In the genomic region with DNA sequence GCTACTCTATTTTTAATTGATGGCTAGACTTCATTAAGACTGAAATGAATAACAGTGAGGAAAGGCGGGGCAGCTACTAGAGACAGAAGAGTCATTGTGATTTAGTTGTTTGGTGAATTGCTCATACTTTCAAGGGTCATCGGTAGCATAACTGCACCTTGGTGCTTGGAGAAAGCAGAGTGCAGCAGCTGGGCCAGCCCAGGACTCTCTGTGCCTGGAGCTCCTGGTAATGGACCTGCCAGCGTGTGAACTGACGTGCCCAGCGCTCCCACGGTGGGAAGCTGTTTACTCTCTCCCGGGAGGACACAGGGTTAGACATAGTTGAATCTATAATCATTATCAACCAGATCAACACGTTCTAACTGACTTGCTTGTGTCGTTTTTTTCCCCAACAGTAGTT, we compare ENCODE assay signal across 1 cellular context.
TF ChIP-seq lines count a peak whose summit lies in the region.

No MANE protein-coding gene starts in this region.

TF ChIP-seq in HepG2, 621 proteins besides CTCF, POLR2A, EP300 and RAD21 (continued from another document and continues in another):
- TF ChIP-seq, protein P1, sequence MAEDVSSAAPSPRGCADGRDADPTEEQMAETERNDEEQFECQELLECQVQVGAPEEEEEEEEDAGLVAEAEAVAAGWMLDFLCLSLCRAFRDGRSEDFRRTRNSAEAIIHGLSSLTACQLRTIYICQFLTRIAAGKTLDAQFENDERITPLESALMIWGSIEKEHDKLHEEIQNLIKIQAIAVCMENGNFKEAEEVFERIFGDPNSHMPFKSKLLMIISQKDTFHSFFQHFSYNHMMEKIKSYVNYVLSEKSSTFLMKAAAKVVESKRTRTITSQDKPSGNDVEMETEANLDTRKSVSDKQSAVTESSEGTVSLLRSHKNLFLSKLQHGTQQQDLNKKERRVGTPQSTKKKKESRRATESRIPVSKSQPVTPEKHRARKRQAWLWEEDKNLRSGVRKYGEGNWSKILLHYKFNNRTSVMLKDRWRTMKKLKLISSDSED (CRISPR knock-in tag; IDR thresholded peaks at IDR 0.05) = no peak
- no peak for TF ChIP-seq ZNF790 (CRISPR knock-in tag; IDR thresholded peaks at IDR 0.05; ENCODE audit: borderline replicate concordance)
- TF ChIP-seq NBN (conservative IDR thresholded peaks at IDR 0.05) = no peak
- no peak for TF ChIP-seq WIZ (CRISPR knock-in tag; IDR thresholded peaks at IDR 0.05)
- 0 out of 2 replicates have a peak, but pooled peaks have one; percentile 18 for TF ChIP-seq NCOR1 (IDR thresholded peaks at IDR 0.05; ENCODE audit: borderline replicate concordance, low read length)
- TF ChIP-seq ZNF775 (CRISPR knock-in tag; IDR thresholded peaks at IDR 0.05; ENCODE audit: borderline replicate concordance) = no peak
- TF ChIP-seq, protein P2, sequence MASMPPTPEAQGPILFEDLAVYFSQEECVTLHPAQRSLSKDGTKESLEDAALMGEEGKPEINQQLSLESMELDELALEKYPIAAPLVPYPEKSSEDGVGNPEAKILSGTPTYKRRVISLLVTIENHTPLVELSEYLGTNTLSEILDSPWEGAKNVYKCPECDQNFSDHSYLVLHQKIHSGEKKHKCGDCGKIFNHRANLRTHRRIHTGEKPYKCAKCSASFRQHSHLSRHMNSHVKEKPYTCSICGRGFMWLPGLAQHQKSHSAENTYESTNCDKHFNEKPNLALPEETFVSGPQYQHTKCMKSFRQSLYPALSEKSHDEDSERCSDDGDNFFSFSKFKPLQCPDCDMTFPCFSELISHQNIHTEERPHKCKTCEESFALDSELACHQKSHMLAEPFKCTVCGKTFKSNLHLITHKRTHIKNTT (CRISPR knock-in tag; IDR thresholded peaks at IDR 0.05) = no peak
- TF ChIP-seq, protein P3, sequence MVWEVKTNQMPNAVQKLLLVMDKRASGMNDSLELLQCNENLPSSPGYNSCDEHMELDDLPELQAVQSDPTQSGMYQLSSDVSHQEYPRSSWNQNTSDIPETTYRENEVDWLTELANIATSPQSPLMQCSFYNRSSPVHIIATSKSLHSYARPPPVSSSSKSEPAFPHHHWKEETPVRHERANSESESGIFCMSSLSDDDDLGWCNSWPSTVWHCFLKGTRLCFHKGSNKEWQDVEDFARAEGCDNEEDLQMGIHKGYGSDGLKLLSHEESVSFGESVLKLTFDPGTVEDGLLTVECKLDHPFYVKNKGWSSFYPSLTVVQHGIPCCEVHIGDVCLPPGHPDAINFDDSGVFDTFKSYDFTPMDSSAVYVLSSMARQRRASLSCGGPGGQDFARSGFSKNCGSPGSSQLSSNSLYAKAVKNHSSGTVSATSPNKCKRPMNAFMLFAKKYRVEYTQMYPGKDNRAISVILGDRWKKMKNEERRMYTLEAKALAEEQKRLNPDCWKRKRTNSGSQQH (CRISPR knock-in tag; IDR thresholded peaks at IDR 0.05; ENCODE audit: low read depth) = no peak
- no peak for TF ChIP-seq MEF2D (CRISPR knock-in tag; IDR thresholded peaks at IDR 0.05)
- no peak for TF ChIP-seq ZNF317 (CRISPR knock-in tag; IDR thresholded peaks at IDR 0.05)
- TF ChIP-seq RARA (CRISPR knock-in tag; IDR thresholded peaks at IDR 0.05) = peak; percentile 77
- TF ChIP-seq, protein P4, sequence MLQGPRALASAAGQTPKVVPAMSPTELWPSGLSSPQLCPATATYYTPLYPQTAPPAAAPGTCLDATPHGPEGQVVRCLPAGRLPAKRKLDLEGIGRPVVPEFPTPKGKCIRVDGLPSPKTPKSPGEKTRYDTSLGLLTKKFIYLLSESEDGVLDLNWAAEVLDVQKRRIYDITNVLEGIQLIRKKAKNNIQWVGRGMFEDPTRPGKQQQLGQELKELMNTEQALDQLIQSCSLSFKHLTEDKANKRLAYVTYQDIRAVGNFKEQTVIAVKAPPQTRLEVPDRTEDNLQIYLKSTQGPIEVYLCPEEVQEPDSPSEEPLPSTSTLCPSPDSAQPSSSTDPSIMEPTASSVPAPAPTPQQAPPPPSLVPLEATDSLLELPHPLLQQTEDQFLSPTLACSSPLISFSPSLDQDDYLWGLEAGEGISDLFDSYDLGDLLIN (CRISPR knock-in tag; IDR thresholded peaks at IDR 0.05; ENCODE audit: borderline replicate concordance) = no peak
- no peak for TF ChIP-seq RBM39 (IDR thresholded peaks at IDR 0.05; ENCODE audit: low read depth, low read length, poor library complexity, severe bottlenecking)
- no peak for TF ChIP-seq HNF4G (IDR thresholded peaks at IDR 0.05; ENCODE audit: borderline replicate concordance, low read depth, low read length)
- TF ChIP-seq HNF4G (CRISPR knock-in tag; IDR thresholded peaks at IDR 0.05; ENCODE audit: borderline replicate concordance, low read depth) = no peak
- TF ChIP-seq FOXP1 (IDR thresholded peaks at IDR 0.05) = no peak
- TF ChIP-seq FOXP1 (CRISPR knock-in tag; IDR thresholded peaks at IDR 0.05) = peak; percentile 68
- TF ChIP-seq, protein P5, sequence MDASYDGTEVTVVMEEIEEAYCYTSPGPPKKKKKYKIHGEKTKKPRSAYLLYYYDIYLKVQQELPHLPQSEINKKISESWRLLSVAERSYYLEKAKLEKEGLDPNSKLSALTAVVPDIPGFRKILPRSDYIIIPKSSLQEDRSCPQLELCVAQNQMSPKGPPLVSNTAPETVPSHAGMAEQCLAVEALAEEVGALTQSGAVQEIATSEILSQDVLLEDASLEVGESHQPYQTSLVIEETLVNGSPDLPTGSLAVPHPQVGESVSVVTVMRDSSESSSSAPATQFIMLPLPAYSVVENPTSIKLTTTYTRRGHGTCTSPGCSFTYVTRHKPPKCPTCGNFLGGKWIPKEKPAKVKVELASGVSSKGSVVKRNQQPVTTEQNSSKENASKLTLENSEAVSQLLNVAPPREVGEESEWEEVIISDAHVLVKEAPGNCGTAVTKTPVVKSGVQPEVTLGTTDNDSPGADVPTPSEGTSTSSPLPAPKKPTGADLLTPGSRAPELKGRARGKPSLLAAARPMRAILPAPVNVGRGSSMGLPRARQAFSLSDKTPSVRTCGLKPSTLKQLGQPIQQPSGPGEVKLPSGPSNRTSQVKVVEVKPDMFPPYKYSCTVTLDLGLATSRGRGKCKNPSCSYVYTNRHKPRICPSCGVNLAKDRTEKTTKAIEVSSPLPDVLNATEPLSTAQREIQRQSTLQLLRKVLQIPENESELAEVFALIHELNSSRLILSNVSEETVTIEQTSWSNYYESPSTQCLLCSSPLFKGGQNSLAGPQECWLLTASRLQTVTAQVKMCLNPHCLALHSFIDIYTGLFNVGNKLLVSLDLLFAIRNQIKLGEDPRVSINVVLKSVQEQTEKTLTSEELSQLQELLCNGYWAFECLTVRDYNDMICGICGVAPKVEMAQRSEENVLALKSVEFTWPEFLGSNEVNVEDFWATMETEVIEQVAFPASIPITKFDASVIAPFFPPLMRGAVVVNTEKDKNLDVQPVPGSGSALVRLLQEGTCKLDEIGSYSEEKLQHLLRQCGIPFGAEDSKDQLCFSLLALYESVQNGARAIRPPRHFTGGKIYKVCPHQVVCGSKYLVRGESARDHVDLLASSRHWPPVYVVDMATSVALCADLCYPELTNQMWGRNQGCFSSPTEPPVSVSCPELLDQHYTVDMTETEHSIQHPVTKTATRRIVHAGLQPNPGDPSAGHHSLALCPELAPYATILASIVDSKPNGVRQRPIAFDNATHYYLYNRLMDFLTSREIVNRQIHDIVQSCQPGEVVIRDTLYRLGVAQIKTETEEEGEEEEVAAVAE (CRISPR knock-in tag; IDR thresholded peaks at IDR 0.05; ENCODE audit: borderline replicate concordance) = no peak
- TF ChIP-seq, protein P6, sequence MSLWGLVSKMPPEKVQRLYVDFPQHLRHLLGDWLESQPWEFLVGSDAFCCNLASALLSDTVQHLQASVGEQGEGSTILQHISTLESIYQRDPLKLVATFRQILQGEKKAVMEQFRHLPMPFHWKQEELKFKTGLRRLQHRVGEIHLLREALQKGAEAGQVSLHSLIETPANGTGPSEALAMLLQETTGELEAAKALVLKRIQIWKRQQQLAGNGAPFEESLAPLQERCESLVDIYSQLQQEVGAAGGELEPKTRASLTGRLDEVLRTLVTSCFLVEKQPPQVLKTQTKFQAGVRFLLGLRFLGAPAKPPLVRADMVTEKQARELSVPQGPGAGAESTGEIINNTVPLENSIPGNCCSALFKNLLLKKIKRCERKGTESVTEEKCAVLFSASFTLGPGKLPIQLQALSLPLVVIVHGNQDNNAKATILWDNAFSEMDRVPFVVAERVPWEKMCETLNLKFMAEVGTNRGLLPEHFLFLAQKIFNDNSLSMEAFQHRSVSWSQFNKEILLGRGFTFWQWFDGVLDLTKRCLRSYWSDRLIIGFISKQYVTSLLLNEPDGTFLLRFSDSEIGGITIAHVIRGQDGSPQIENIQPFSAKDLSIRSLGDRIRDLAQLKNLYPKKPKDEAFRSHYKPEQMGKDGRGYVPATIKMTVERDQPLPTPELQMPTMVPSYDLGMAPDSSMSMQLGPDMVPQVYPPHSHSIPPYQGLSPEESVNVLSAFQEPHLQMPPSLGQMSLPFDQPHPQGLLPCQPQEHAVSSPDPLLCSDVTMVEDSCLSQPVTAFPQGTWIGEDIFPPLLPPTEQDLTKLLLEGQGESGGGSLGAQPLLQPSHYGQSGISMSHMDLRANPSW (CRISPR knock-in tag; IDR thresholded peaks at IDR 0.05; ENCODE audit: borderline replicate concordance) = no peak
- TF ChIP-seq ZC3H4 (CRISPR knock-in tag; IDR thresholded peaks at IDR 0.05; ENCODE audit: borderline replicate concordance) = no peak
- no peak for TF ChIP-seq PHF8 (CRISPR knock-in tag; IDR thresholded peaks at IDR 0.05)
- no peak for TF ChIP-seq ZNF367 (CRISPR knock-in tag; IDR thresholded peaks at IDR 0.05; ENCODE audit: borderline replicate concordance)
- TF ChIP-seq, protein P7, sequence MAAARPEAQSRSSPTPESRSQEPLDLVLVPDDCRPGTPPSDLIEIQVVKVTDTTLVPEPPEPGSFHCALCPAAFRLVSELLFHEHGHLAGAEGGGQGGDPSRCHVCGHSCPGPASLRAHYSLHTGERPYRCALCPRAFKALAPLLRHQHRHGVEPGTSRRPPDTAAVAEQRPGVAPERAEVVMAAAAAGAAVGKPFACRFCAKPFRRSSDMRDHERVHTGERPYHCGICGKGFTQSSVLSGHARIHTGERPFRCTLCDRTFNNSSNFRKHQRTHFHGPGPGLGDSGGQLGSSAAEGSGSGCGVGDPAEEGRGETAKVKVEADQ (CRISPR knock-in tag; IDR thresholded peaks at IDR 0.05; ENCODE audit: borderline replicate concordance) = no peak
- no peak for TF ChIP-seq HOXA7 (CRISPR knock-in tag; IDR thresholded peaks at IDR 0.05)
- no peak for TF ChIP-seq JUND (CRISPR knock-in tag; IDR thresholded peaks at IDR 0.05)
- TF ChIP-seq REPIN1 (CRISPR knock-in tag; IDR thresholded peaks at IDR 0.05; ENCODE audit: borderline replicate concordance, low read depth) = no peak
- no peak for TF ChIP-seq KAT8 (CRISPR knock-in tag; IDR thresholded peaks at IDR 0.05)
- TF ChIP-seq SOX5 (CRISPR knock-in tag; IDR thresholded peaks at IDR 0.05; ENCODE audit: borderline replicate concordance) = peak; percentile 65; the same call in 1 of the 2 replicates
- TF ChIP-seq, protein P8, sequence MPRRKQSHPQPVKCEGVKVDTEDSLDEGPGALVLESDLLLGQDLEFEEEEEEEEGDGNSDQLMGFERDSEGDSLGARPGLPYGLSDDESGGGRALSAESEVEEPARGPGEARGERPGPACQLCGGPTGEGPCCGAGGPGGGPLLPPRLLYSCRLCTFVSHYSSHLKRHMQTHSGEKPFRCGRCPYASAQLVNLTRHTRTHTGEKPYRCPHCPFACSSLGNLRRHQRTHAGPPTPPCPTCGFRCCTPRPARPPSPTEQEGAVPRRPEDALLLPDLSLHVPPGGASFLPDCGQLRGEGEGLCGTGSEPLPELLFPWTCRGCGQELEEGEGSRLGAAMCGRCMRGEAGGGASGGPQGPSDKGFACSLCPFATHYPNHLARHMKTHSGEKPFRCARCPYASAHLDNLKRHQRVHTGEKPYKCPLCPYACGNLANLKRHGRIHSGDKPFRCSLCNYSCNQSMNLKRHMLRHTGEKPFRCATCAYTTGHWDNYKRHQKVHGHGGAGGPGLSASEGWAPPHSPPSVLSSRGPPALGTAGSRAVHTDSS (CRISPR knock-in tag; conservative IDR thresholded peaks at IDR 0.05) = no peak
- TF ChIP-seq ZNF737 (CRISPR knock-in tag; IDR thresholded peaks at IDR 0.05; ENCODE audit: borderline replicate concordance) = no peak
- no peak for TF ChIP-seq MED13 (CRISPR knock-in tag; IDR thresholded peaks at IDR 0.05)
- no peak for TF ChIP-seq MYNN (CRISPR knock-in tag; IDR thresholded peaks at IDR 0.05; ENCODE audit: low read depth)
- TF ChIP-seq, protein P9, sequence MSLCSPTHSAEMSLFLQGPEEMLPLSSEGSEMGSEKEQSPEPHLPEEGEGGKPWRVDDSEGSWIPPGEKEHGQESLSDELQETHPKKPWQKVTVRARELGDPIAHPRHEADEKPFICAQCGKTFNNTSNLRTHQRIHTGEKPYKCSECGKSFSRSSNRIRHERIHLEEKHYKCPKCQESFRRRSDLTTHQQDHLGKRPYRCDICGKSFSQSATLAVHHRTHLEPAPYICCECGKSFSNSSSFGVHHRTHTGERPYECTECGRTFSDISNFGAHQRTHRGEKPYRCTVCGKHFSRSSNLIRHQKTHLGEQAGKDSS (CRISPR knock-in tag; IDR thresholded peaks at IDR 0.05; ENCODE audit: borderline replicate concordance, low read depth) = no peak
- TF ChIP-seq CREM (IDR thresholded peaks at IDR 0.05) = peak; percentile 18; the same call in 1 of the 2 replicates
- TF ChIP-seq CREM (CRISPR knock-in tag; IDR thresholded peaks at IDR 0.05) = no peak
- no peak for TF ChIP-seq KLF9 (CRISPR knock-in tag; IDR thresholded peaks at IDR 0.05; ENCODE audit: low read depth)
- TF ChIP-seq, protein P10, sequence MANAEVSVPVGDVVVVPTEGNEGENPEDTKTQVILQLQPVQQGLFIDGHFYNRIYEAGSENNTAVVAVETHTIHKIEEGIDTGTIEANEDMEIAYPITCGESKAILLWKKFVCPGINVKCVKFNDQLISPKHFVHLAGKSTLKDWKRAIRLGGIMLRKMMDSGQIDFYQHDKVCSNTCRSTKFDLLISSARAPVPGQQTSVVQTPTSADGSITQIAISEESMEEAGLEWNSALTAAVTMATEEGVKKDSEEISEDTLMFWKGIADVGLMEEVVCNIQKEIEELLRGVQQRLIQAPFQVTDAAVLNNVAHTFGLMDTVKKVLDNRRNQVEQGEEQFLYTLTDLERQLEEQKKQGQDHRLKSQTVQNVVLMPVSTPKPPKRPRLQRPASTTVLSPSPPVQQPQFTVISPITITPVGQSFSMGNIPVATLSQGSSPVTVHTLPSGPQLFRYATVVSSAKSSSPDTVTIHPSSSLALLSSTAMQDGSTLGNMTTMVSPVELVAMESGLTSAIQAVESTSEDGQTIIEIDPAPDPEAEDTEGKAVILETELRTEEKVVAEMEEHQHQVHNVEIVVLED (CRISPR knock-in tag; IDR thresholded peaks at IDR 0.05; ENCODE audit: borderline replicate concordance) = no peak
- TF ChIP-seq MAFG (CRISPR knock-in tag; IDR thresholded peaks at IDR 0.05) = no peak
- TF ChIP-seq, protein P11, sequence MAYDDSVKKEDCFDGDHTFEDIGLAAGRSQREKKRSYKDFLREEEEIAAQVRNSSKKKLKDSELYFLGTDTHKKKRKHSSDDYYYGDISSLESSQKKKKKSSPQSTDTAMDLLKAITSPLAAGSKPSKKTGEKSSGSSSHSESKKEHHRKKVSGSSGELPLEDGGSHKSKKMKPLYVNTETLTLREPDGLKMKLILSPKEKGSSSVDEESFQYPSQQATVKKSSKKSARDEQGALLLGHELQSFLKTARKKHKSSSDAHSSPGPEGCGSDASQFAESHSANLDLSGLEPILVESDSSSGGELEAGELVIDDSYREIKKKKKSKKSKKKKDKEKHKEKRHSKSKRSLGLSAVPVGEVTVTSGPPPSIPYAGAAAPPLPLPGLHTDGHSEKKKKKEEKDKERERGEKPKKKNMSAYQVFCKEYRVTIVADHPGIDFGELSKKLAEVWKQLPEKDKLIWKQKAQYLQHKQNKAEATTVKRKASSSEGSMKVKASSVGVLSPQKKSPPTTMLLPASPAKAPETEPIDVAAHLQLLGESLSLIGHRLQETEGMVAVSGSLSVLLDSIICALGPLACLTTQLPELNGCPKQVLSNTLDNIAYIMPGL (CRISPR knock-in tag; IDR thresholded peaks at IDR 0.05; ENCODE audit: borderline replicate concordance in 1 of 2, low read depth in 1 of 2) = peak in 1 of 2 experiments; percentile 16; a peak in 1 of 4 replicates
